Comparison of ENCODE assay signal across 1 cellular context in the genomic region with DNA sequence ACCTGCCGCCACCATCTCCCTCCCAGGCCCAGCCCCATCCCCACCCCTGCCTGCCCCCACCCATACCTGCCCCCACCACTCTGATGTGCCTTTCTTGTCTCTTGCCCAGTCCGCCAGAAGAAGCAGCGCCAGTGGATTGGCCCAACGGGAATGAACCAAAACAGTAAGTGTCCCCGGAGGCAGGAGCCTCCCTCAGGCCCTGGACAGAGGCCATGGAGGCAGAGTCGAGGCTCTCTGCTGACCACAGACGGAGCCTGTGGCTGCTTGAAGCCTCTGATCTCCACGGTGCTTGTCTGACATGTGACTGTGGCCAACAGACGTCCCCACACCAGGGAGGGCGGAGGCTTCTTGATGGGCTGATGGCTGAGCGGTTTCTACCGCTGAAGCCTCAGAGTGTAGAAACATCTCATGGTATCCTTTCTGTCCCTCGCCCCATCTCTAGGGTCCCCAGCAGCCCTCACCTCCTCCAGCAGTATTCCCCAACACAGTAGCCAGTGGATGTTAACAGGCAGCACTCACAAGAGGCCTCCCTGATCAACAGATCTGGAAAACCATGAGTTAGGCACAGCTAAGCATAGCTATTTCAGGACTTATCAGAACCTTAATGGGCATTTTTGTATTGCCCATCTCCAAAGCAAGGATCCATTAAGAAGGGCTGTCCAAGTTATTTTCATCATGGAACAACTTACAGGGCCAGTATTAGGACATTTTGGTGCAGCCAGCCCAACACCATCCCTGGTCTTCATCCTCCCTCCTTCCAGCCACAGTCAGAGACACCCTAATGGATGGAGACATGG.
TF ChIP-seq lines count a peak whose summit lies in the region.

No MANE protein-coding gene starts in this region.

TF ChIP-seq in neural cell, 6 proteins besides CTCF, POLR2A, EP300 and RAD21 (continued from another document):
- TF ChIP-seq, protein P1, sequence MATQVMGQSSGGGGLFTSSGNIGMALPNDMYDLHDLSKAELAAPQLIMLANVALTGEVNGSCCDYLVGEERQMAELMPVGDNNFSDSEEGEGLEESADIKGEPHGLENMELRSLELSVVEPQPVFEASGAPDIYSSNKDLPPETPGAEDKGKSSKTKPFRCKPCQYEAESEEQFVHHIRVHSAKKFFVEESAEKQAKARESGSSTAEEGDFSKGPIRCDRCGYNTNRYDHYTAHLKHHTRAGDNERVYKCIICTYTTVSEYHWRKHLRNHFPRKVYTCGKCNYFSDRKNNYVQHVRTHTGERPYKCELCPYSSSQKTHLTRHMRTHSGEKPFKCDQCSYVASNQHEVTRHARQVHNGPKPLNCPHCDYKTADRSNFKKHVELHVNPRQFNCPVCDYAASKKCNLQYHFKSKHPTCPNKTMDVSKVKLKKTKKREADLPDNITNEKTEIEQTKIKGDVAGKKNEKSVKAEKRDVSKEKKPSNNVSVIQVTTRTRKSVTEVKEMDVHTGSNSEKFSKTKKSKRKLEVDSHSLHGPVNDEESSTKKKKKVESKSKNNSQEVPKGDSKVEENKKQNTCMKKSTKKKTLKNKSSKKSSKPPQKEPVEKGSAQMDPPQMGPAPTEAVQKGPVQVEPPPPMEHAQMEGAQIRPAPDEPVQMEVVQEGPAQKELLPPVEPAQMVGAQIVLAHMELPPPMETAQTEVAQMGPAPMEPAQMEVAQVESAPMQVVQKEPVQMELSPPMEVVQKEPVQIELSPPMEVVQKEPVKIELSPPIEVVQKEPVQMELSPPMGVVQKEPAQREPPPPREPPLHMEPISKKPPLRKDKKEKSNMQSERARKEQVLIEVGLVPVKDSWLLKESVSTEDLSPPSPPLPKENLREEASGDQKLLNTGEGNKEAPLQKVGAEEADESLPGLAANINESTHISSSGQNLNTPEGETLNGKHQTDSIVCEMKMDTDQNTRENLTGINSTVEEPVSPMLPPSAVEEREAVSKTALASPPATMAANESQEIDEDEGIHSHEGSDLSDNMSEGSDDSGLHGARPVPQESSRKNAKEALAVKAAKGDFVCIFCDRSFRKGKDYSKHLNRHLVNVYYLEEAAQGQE (IDR thresholded peaks at IDR 0.05; ENCODE audit: borderline replicate concordance): no peak
- TF ChIP-seq POLR2AphosphoS5 (IDR thresholded peaks at IDR 0.05): no peak
